1 cellular context compared by ENCODE assay signal in the genomic region with DNA sequence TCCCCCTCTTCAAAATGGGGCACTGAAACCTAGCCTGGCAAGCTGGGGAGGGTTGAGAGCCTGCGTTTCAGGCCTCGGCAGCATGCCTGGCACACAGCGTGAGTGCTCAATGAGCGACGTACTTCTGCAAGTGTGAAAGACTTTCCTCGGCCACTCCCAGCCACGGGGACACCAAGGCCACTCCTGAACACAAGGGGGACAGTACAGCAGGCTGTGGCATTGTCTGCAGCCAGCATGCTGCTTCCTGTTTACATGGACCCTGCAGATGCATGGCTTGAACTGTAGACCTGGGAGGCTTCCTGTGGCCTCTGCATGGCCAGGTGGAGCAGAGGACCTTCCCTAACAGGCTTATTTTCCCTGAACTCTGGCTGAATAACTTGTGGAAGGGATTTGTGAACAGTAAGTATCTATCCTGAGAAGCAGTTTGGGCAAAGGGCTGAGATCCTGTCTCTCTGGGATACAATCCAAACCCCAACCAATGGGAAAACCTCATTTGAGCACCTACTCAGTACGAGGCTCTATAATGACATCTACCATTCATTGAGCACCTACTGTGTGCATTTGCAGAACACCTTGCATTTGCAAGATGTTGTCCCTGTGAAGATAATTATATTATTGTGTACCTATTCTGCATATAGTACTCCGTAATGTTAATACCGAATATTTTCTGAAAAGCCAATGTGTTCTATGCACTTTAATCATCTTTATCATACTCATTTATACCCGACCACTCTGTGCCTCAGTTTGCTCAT.
A peak's percentile ranks its signal among the peaks of the same experiment; 100 is the strongest.
TF ChIP-seq lines count a peak whose summit lies in the region.

No MANE protein-coding gene starts in this region.

TF ChIP-seq in liver, 16 proteins besides CTCF, POLR2A, EP300 and RAD21 (continued from another document):
- TF ChIP-seq MAX (IDR thresholded peaks at IDR 0.05) (peak; percentile 75), RXRA (IDR thresholded peaks at IDR 0.05) (peak; percentile 17 to 27), YY1 (IDR thresholded peaks at IDR 0.05) (no peak), TAF1 (conservative IDR thresholded peaks at IDR 0.05) (no peak), HNF4A (conservative IDR thresholded peaks at IDR 0.05) (no peak)
- TF ChIP-seq, protein P1, sequence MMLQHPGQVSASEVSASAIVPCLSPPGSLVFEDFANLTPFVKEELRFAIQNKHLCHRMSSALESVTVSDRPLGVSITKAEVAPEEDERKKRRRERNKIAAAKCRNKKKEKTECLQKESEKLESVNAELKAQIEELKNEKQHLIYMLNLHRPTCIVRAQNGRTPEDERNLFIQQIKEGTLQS (IDR thresholded peaks at IDR 0.05), result no peak
